In genomic region chr17:68172461-68172954, GRCh38 we compare ENCODE assay signal across 8 cellular contexts.
A peak's percentile ranks its signal among the peaks of the same experiment; 100 is the strongest.
DNase-seq lines count a peak whose midpoint lies in the region; ATAC-seq, FAIRE-seq and TF ChIP-seq lines count a peak whose summit lies in the region.

No MANE protein-coding gene starts in this region.

- peak; percentile 68 for ATAC-seq in HG03135 (IDR thresholded peaks at IDR 0.05; ENCODE audit: unreplicated experiment)
- ATAC-seq in activated CD8-positive, alpha-beta T cell treated with anti-CD3 and anti-CD28 coated beads for 36 hours = peak; percentile 82
- ATAC-seq in HG03045 (IDR thresholded peaks at IDR 0.05; ENCODE audit: unreplicated experiment) = no peak

- no peaks in the 10 kb centered on the region for H3K36me3 ChIP-seq in H1 (ENCODE audit: control insufficient read depth in 2 of 4, insufficient read depth in 4 of 4, low read length in 3 of 4)

- peak; percentile 99 for TF ChIP-seq CTCF in activated CD8-positive, alpha-beta T cell treated with anti-CD3 and anti-CD28 coated beads for 36 hours (IDR thresholded peaks at IDR 0.05)
- peak; percentile 80 to 90 (median 86) for TF ChIP-seq CTCF in H1 (IDR thresholded peaks at IDR 0.05; ENCODE audit: control extremely low read depth in 1 of 3, insufficient read depth in 1 of 3, low read depth in 1 of 3, low read length in 3 of 3)

- no peaks in the 10 kb centered on the region for H4K20me1 ChIP-seq in H1 (replicated peaks in 1 of 2; ENCODE audit: control insufficient read depth in 1 of 2, insufficient read depth in 2 of 2, low read length in 2 of 2)

- POLR2A ChIA-PET in activated CD8-positive, alpha-beta T cell treated with anti-CD3 and anti-CD28 coated beads for 36 hours (lab: Charles Lee) = interaction anchor here (0.8 to 1.8 kb wide), 2 partner anchors 27 to 62 kb away, joined by 3 to 7 read pairs; no protein-coding TSS in a partner anchor
- POLR2A ChIA-PET in H1 (lab: Charles Lee; ENCODE audit: partially characterized antibody) = no interaction called here

- no peak overlapping the region for H3K4me2 ChIP-seq in H1 (ENCODE audit: insufficient read depth in 1 of 2, low read depth in 2 of 2, low read length in 2 of 2)

- H4K8ac ChIP-seq in H1 (ENCODE audit: extremely low read depth, insufficient read depth, low read length) = no peak overlapping the region

- H2BK12ac ChIP-seq in H1 (ENCODE audit: low read depth, low read length) = no peak overlapping the region

- H3K18ac ChIP-seq in H1 (ENCODE audit: extremely low read depth, low read length) = no peak overlapping the region

- no peak overlapping the region for H2BK15ac ChIP-seq in H1 (ENCODE audit: low read length)

- no peak overlapping the region for H3K56ac ChIP-seq in H1 (replicated peaks; ENCODE audit: insufficient read length, low read depth, low read length)

- no peak overlapping the region for H3K27ac Mint-ChIP-seq in activated CD8-positive, alpha-beta T cell treated with anti-CD3 and anti-CD28 coated beads for 36 hours

- peak; percentile 91 to 93 for TF ChIP-seq RAD21 in H1 (IDR thresholded peaks at IDR 0.05 in 1 of 2, conservative IDR thresholded peaks at IDR 0.05 in 1 of 2; ENCODE audit: low read depth in 2 of 2, low read length in 2 of 2)

- CTCF ChIA-PET in activated CD8-positive, alpha-beta T cell treated with anti-CD3 and anti-CD28 coated beads for 36 hours (lab: Charles Lee) = interaction anchor here (0.6 to 3.6 kb wide), 38 partner anchors 13 to 297 kb away, joined by 3 to 60 read pairs (median 4); partner anchors contain the start of genes AMZ2 and WIPI1
- CTCF ChIA-PET in H1 (lab: Charles Lee; ENCODE audit: partially characterized antibody) = interaction anchor here (0.6 to 5.2 kb wide), 50 partner anchors 8 to 742 kb away, joined by 3 to 73 read pairs (median 4); no protein-coding TSS in a partner anchor

- H3K27me3 Mint-ChIP-seq in activated CD8-positive, alpha-beta T cell treated with anti-CD3 and anti-CD28 coated beads for 36 hours = peaks cover 3% of the 10 kb centered on the region

- H3K23ac ChIP-seq in H1 (ENCODE audit: insufficient read length) = no peak overlapping the region

- no peaks in the 10 kb centered on the region for H3K79me2 ChIP-seq in H1 (ENCODE audit: control insufficient read depth in 1 of 2, insufficient read depth in 2 of 2, low read length in 2 of 2)

- no peak overlapping the region for H2AFZ ChIP-seq in H1 (ENCODE audit: low read length)

- no peak for TF ChIP-seq EP300 in H1 (IDR thresholded peaks at IDR 0.05; ENCODE audit: borderline replicate concordance in 1 of 2, low read depth in 2 of 2, low read length in 2 of 2)

- WGBS in H1 (ENCODE audit: extremely low coverage in 1 of 2, insufficient coverage in 1 of 2, insufficient read length in 1 of 2, insufficient replicate concordance in 2 of 2, low coverage in 1 of 2, low lambda C conversion rate in 2 of 2, missing lambda C conversion rate in 1 of 2), 2 experiments = 40% methylated on average over 13 of the region's 13 CpGs; no CpG with 5 or more reads in 1 of the 2 experiments

- no peak overlapping the region for H3K4me3 ChIP-seq in H1 (ENCODE audit: extremely low read depth in 1 of 4, insufficient read depth in 2 of 4, low read depth in 3 of 4, low read length in 4 of 4)

- H3K4me1 ChIP-seq in H1 (replicated peaks in 1 of 4; ENCODE audit: control insufficient read depth in 3 of 4, insufficient read depth in 4 of 4, low read length in 3 of 4) = no peaks in the 10 kb centered on the region

- no peak for TF ChIP-seq POLR2A in H1 (IDR thresholded peaks at IDR 0.05; ENCODE audit: control extremely low read depth in 1 of 2, low read depth in 2 of 2, low read length in 2 of 2)

- H3K4me3 Mint-ChIP-seq in activated CD8-positive, alpha-beta T cell treated with anti-CD3 and anti-CD28 coated beads for 36 hours = no peak overlapping the region

- H2BK5ac ChIP-seq in H1 (ENCODE audit: low read depth, low read length) = no peak overlapping the region

- H3K23me2 ChIP-seq in H1 (ENCODE audit: low read depth, low read length) = no peaks in the 10 kb centered on the region

- no peak overlapping the region for H3K14ac ChIP-seq in H1 (ENCODE audit: insufficient read length)

- no peak overlapping the region for H4K5ac ChIP-seq in H1 (ENCODE audit: insufficient read length, low read depth, low read length)

- H4K91ac ChIP-seq in H1 (replicated peaks; ENCODE audit: insufficient read length, low read length) = no peak overlapping the region

- H2BK120ac ChIP-seq in H1 (replicated peaks; ENCODE audit: low read depth, low read length) = no peak overlapping the region

- DNase-seq in GDM1 (lab: John Stamatoyannopoulos, UW) (peak; percentile 53), NCI-H748 (lab: John Stamatoyannopoulos, UW; ENCODE audit: unreplicated experiment) (peak; percentile 73), H1 (ENCODE audit: low read depth in 1 of 2, low spot score in 2 of 2) (peak in 1 of 2 experiments; percentile 87), myocyte (ENCODE audit: low read depth) (peak; percentile 67)
- peak; percentile 84 for DNase-seq in activated CD8-positive, alpha-beta T cell treated with anti-CD3 and anti-CD28 coated beads for 36 hours
- peak; percentile 61 to 66 for DNase-seq in stimulated activated CD8-positive, alpha-beta memory T cell treated with anti-CD3 and anti-CD28 coated beads, Interleukin-7, amount 100 ng/mL, for 1 hour (ENCODE audit: low read depth in 2 of 2)

- no peaks in the 10 kb centered on the region for H3K79me1 ChIP-seq in H1 (ENCODE audit: low read depth, low read length)

- peak; percentile 77 for FAIRE-seq in H1 (lab: Jason Lieb, UNC)

- H3K27me3 ChIP-seq in H1 (replicated peaks in 1 of 4; ENCODE audit: control insufficient read depth in 3 of 4, extremely low read depth in 1 of 4, insufficient read depth in 3 of 4, low read length in 3 of 4) = no peaks in the 10 kb centered on the region

- no peak overlapping the region for H2AK5ac ChIP-seq in H1 (ENCODE audit: low read depth, low read length)

- peaks cover 20% of the 10 kb centered on the region for H3K4me1 Mint-ChIP-seq in activated CD8-positive, alpha-beta T cell treated with anti-CD3 and anti-CD28 coated beads for 36 hours (ENCODE audit: low read depth)

- H3K9me3 ChIP-seq in H1 (ENCODE audit: insufficient read depth in 2 of 2, low read depth in 1 of 2, low read length in 1 of 2) = no peaks in the 10 kb centered on the region

- no peak overlapping the region for H3K4ac ChIP-seq in H1 (replicated peaks; ENCODE audit: insufficient read length, low read depth, low read length)

- no peaks in the 10 kb centered on the region for H3K9me3 Mint-ChIP-seq in activated CD8-positive, alpha-beta T cell treated with anti-CD3 and anti-CD28 coated beads for 36 hours

- H3K9ac ChIP-seq in H1 (replicated peaks in 1 of 4; ENCODE audit: extremely low read depth in 1 of 4, low read depth in 3 of 4, low read length in 3 of 4) = no peak overlapping the region

- H3K27ac ChIP-seq in H1 (ENCODE audit: low read depth, low read length) = no peak overlapping the region

- intact Hi-C loops in activated CD8-positive, alpha-beta T cell treated with anti-CD3 and anti-CD28 coated beads for 36 hours (cut with micrococcal nuclease) = loop anchor here (10.0 kb wide), 1 partner anchor 262 kb away; no protein-coding TSS in a partner anchor

- H2BK20ac ChIP-seq in H1 (ENCODE audit: low read length) = 0 out of 2 replicates have a peak overlapping the region, but pooled peaks have one; percentile 48

- H3K36me3 Mint-ChIP-seq in activated CD8-positive, alpha-beta T cell treated with anti-CD3 and anti-CD28 coated beads for 36 hours (ENCODE audit: low read depth) = no peaks in the 10 kb centered on the region

TF ChIP-seq in H1, 55 proteins besides CTCF, POLR2A, EP300 and RAD21:
- TF ChIP-seq E2F6 (IDR thresholded peaks at IDR 0.05) (no peak), RNF2 (IDR thresholded peaks at IDR 0.05; ENCODE audit: borderline replicate concordance, low read depth, low read length, missing control alignments, poor library complexity, severe bottlenecking) (no peak), JUND (IDR thresholded peaks at IDR 0.05; ENCODE audit: low read length) (no peak), SIN3A (conservative IDR thresholded peaks at IDR 0.05 in 1 of 2, IDR thresholded peaks at IDR 0.05 in 1 of 2; ENCODE audit: low read depth in 1 of 2, low read length in 2 of 2) (no peak), ASH2L (IDR thresholded peaks at IDR 0.05; ENCODE audit: low read length) (no peak), SP1 (IDR thresholded peaks at IDR 0.05; ENCODE audit: low read depth, low read length) (no peak), EZH2 (IDR thresholded peaks at IDR 0.05; ENCODE audit: low read depth, low read length, severe bottlenecking) (no peak), RFX5 (IDR thresholded peaks at IDR 0.05; ENCODE audit: borderline replicate concordance, low read depth, low read length) (no peak), KDM5A (IDR thresholded peaks at IDR 0.05; ENCODE audit: low read length) (no peak), CEBPB (IDR thresholded peaks at IDR 0.05; ENCODE audit: low read depth, low read length) (no peak), FOSL1 (IDR thresholded peaks at IDR 0.05; ENCODE audit: insufficient read depth, low read depth, low read length) (no peak), RBBP5 (IDR thresholded peaks at IDR 0.05; ENCODE audit: borderline replicate concordance, low read depth, low read length) (no peak), BACH1 (IDR thresholded peaks at IDR 0.05; ENCODE audit: low read length) (no peak), ATF2 (IDR thresholded peaks at IDR 0.05; ENCODE audit: low read length) (no peak), PHF8 (conservative IDR thresholded peaks at IDR 0.05; ENCODE audit: low read depth, low read length) (no peak), TAF7 (optimal IDR thresholded peaks at IDR 0.05; ENCODE audit: borderline replicate concordance, low read depth, low read length) (no peak), YY1 (IDR thresholded peaks at IDR 0.05; ENCODE audit: low read depth, low read length) (no peak)
